ENCODE assay signal across 17 cellular contexts in genomic region chr17:6327007-6327406, GRCh38.
A peak's percentile ranks its signal among the peaks of the same experiment; 100 is the strongest.
DNase-seq lines count a peak whose midpoint lies in the region; FAIRE-seq and TF ChIP-seq lines count a peak whose summit lies in the region.
"Had no signal": no experiment of that assay in that cellular context is flagged by ENCODE, and none has a peak within 500 bp of the region (broad histone marks: within the 10 kb centered on the region; RNA-seq: fewer than 3 reads in every experiment).

No MANE protein-coding gene starts in this region.

- intact Hi-C loops in endothelial cell of umbilical vein (cut with micrococcal nuclease) = loop anchor here (1.0 kb wide), 8 partner anchors 70 to 501 kb away; no protein-coding TSS in a partner anchor
- intact Hi-C loops in Caco-2 (cut with micrococcal nuclease; ENCODE audit: unreplicated experiment) = no loop called here

- no peaks in the 10 kb centered on the region for H3K9me3 Mint-ChIP-seq in Caco-2 (ENCODE audit: unreplicated experiment)
- H3K9me3 Mint-ChIP-seq: activated naive CD4-positive, alpha-beta T cell treated with anti-CD3 and anti-CD28 coated beads, Interleukin-2, amount 50 U/mL, for 72 hours had no signal

- H3K9ac ChIP-seq in endothelial cell of umbilical vein (replicated peaks; ENCODE audit: extremely low read depth, insufficient read depth, low read length) = peak overlapping the region; percentile 58
- no peak overlapping the region for H3K9ac ChIP-seq in mesendoderm (ENCODE audit: low read length)

- no peak overlapping the region for H2BK15ac ChIP-seq in mesendoderm (replicated peaks; ENCODE audit: low read depth)

- H3K4me1 ChIP-seq in endothelial cell of umbilical vein (ENCODE audit: control insufficient read depth, extremely low read depth, insufficient read depth, low read length) (peaks cover 13% of the 10 kb centered on the region), mesendoderm (ENCODE audit: control insufficient read depth, low read depth, low read length) (no peaks in the 10 kb centered on the region), Caco-2 (no peaks in the 10 kb centered on the region)

- H3K4me2 ChIP-seq in endothelial cell of umbilical vein (ENCODE audit: insufficient read depth, low read length) = peak overlapping the region; percentile 40
- H3K4me2 ChIP-seq in mesendoderm (ENCODE audit: low read length) = no peak overlapping the region

- no peak overlapping the region for H3K18ac ChIP-seq in mesendoderm (ENCODE audit: low read length)

- H3K4me1 Mint-ChIP-seq in Caco-2 (ENCODE audit: low read depth, unreplicated experiment) = no peaks in the 10 kb centered on the region
- H3K4me1 Mint-ChIP-seq: CD4-positive, CD25-positive, alpha-beta regulatory T cell had no signal

- H3K36me3 Mint-ChIP-seq in Caco-2 (ENCODE audit: insufficient read depth, unreplicated experiment) = peaks cover 5% of the 10 kb centered on the region
- H3K36me3 Mint-ChIP-seq: activated naive CD4-positive, alpha-beta T cell treated with anti-CD3 and anti-CD28 coated beads, Interleukin-2, amount 50 U/mL, for 72 hours; CD4-positive, CD25-positive, alpha-beta regulatory T cell had no signal

- H2AFZ ChIP-seq in endothelial cell of umbilical vein (ENCODE audit: low read depth, low read length) = no peak overlapping the region

- no peak overlapping the region for H3K4me3 Mint-ChIP-seq in Caco-2 (ENCODE audit: unreplicated experiment)
- H3K4me3 Mint-ChIP-seq: CD4-positive, CD25-positive, alpha-beta regulatory T cell had no signal

- H4K5ac ChIP-seq in mesendoderm (ENCODE audit: low read length) = no peak overlapping the region

- TF ChIP-seq POLR2A in endothelial cell of umbilical vein (IDR thresholded peaks at IDR 0.05; ENCODE audit: low read depth, low read length) = no peak

- no peaks in the 10 kb centered on the region for H3K27me3 Mint-ChIP-seq in Caco-2 (ENCODE audit: insufficient read depth, unreplicated experiment)

- BruUV-seq in endothelial cell of umbilical vein (replicated peaks; lab: Mats Ljungman, UMichigan) = no TSS peak
- BruUV-seq in Caco-2 (replicated peaks; lab: Mats Ljungman, UMichigan) = no TSS peak

- no peak overlapping the region for H4K8ac ChIP-seq in mesendoderm (ENCODE audit: low read depth, low read length)

- H2BK5ac ChIP-seq in mesendoderm (ENCODE audit: low read length) = no peak overlapping the region

- dilution Hi-C loops in endothelial cell of umbilical vein (cut with MboI; ENCODE audit: extremely low pct_ligation_motif_present, low sequenced_read_pairs) = no loop called here

- H3K36me3 ChIP-seq in endothelial cell of umbilical vein (ENCODE audit: control insufficient read depth in 2 of 2, extremely low read depth in 1 of 2, insufficient read depth in 2 of 2, low read length in 2 of 2) (no peaks in the 10 kb centered on the region), mesendoderm (ENCODE audit: control insufficient read depth, insufficient read depth, low read length) (no peaks in the 10 kb centered on the region), Caco-2 (ENCODE audit: control insufficient read depth, insufficient read depth, low read length) (no peaks in the 10 kb centered on the region)

- H3K79me2 ChIP-seq in endothelial cell of umbilical vein (ENCODE audit: control insufficient read depth, insufficient read depth, low read length) (no peaks in the 10 kb centered on the region), mesendoderm (ENCODE audit: control insufficient read depth, insufficient read depth, low read length) (no peaks in the 10 kb centered on the region)

- no peaks in the 10 kb centered on the region for H3K79me1 ChIP-seq in mesendoderm (ENCODE audit: low read length)

- no peak overlapping the region for H3K23ac ChIP-seq in mesendoderm (ENCODE audit: low read length)

- DNase-seq in GM12865 (ENCODE audit: low read depth) (peak; percentile 1), NAMALWA (ENCODE audit: low spot score) (peak; percentile 1), endothelial cell of umbilical vein (ENCODE audit: low read depth, low spot score) (peak; percentile 98), mesendoderm (peak; percentile 46), SKM-1 (lab: John Stamatoyannopoulos, UW; ENCODE audit: unreplicated experiment) (no peak), Caco-2 (no peak), OCI-M1 (lab: John Stamatoyannopoulos, UW) (no peak)
- DNase-seq: CD4-positive, CD25-positive, alpha-beta regulatory T cell; GDM1; NCI-H2081; trophoblast cell had no signal

- H3K27ac ChIP-seq in endothelial cell of umbilical vein (ENCODE audit: insufficient read depth, low read depth, low read length) = peak overlapping the region; percentile 73
- no peak overlapping the region for H3K27ac ChIP-seq in mesendoderm (ENCODE audit: low read depth, low read length)

- H3K56ac ChIP-seq in mesendoderm (ENCODE audit: low read length) = no peak overlapping the region

- CTCF ChIA-PET in endothelial cell of umbilical vein (lab: Charles Lee) (interaction anchor here (0.6 to 1.5 kb wide), 17 partner anchors 9 to 620 kb away, joined by 3 to 9 read pairs (median 3); no protein-coding TSS in a partner anchor), Caco-2 (lab: Charles Lee) (no interaction called here)

- H2AK5ac ChIP-seq in mesendoderm (ENCODE audit: low read length) = no peak overlapping the region

- POLR2A ChIA-PET in endothelial cell of umbilical vein (lab: Charles Lee) = interaction anchor here (1.0 to 1.1 kb wide), 2 partner anchors 132 to 148 kb away, joined by 3 to 7 read pairs; no protein-coding TSS in a partner anchor
- POLR2A ChIA-PET in Caco-2 (lab: Charles Lee) = no interaction called here

- H3K9me3 ChIP-seq in endothelial cell of umbilical vein (replicated peaks; ENCODE audit: control insufficient read depth, insufficient read depth, low read length) = no peaks in the 10 kb centered on the region
- H3K9me3 ChIP-seq in Caco-2 = no peaks in the 10 kb centered on the region

- no peak overlapping the region for H3K27ac Mint-ChIP-seq in Caco-2 (ENCODE audit: unreplicated experiment)
- H3K27ac Mint-ChIP-seq: activated naive CD4-positive, alpha-beta T cell treated with anti-CD3 and anti-CD28 coated beads, Interleukin-2, amount 50 U/mL, for 72 hours; CD4-positive, CD25-positive, alpha-beta regulatory T cell; progenitor cell of endocrine pancreas had no signal

- no peak for TF ChIP-seq CTCF in GM12865 (IDR thresholded peaks at IDR 0.05; ENCODE audit: insufficient read depth, low read depth, low read length, missing control alignments)
- TF ChIP-seq CTCF in endothelial cell of umbilical vein (IDR thresholded peaks at IDR 0.05; ENCODE audit: extremely low read depth in 1 of 2, insufficient read depth in 1 of 2, low read depth in 1 of 2, low read length in 2 of 2) = peak; percentile 21 to 58
- TF ChIP-seq CTCF in Caco-2 (IDR thresholded peaks at IDR 0.05; ENCODE audit: insufficient read depth in 1 of 2, low read depth in 1 of 2, low read length in 1 of 2, severe bottlenecking in 1 of 2, unreplicated experiment in 1 of 2) = no peak

- H3K27me3 ChIP-seq in endothelial cell of umbilical vein (ENCODE audit: control insufficient read depth in 2 of 2, insufficient read depth in 2 of 2, low read length in 2 of 2) = peaks cover 0 to 3% of the 10 kb centered on the region in 2 experiments
- H3K27me3 ChIP-seq in mesendoderm (ENCODE audit: insufficient read depth, low read length, poor library complexity) = no peaks in the 10 kb centered on the region
- no peaks in the 10 kb centered on the region for H3K27me3 ChIP-seq in Caco-2 (replicated peaks; ENCODE audit: control insufficient read depth, insufficient read depth, low read length)

- no CpG with 5 or more reads among the region's 6 CpGs for WGBS in mesendoderm (ENCODE audit: extremely low coverage, insufficient coverage, low lambda C conversion rate)

- H3K4me3 ChIP-seq in GM12865 (ENCODE audit: low read depth, low read length) (no peak overlapping the region), endothelial cell of umbilical vein (replicated peaks in 1 of 3; ENCODE audit: insufficient read depth in 1 of 3, low read depth in 1 of 3, low read length in 3 of 3) (no peak overlapping the region), mesendoderm (ENCODE audit: low read length) (no peak overlapping the region), Caco-2 (ENCODE audit: low read depth, low read length) (no peak overlapping the region)

- peak; percentile 97 for FAIRE-seq in endothelial cell of umbilical vein (lab: Jason Lieb, UNC)
- FAIRE-seq: frontal cortex, GM19239, keratinocyte, TTC549 had no signal

- H3K4ac ChIP-seq in mesendoderm (ENCODE audit: low read depth, low read length) = no peak overlapping the region

- H3K9me1 ChIP-seq in endothelial cell of umbilical vein (replicated peaks; ENCODE audit: control insufficient read depth, extremely low read depth, insufficient read depth, low read length) = no peaks in the 10 kb centered on the region

- H4K20me1 ChIP-seq in endothelial cell of umbilical vein (replicated peaks; ENCODE audit: control insufficient read depth, extremely low read depth, insufficient read depth, low read length) = no peaks in the 10 kb centered on the region

- no peak overlapping the region for H2BK120ac ChIP-seq in mesendoderm (ENCODE audit: low read depth, low read length)

TF ChIP-seq in endothelial cell of umbilical vein, 7 proteins besides CTCF, POLR2A, EP300 and RAD21:
- TF ChIP-seq GATA2 (IDR thresholded peaks at IDR 0.05; ENCODE audit: insufficient read depth, insufficient read length, low read depth, low read length) (peak; percentile 27), EZH2 (IDR thresholded peaks at IDR 0.05; ENCODE audit: borderline replicate concordance, low read depth, low read length, severe bottlenecking) (no peak), POLR2AphosphoS5 (IDR thresholded peaks at IDR 0.05; ENCODE audit: insufficient read depth, low read depth, low read length) (no peak), MAX (IDR thresholded peaks at IDR 0.05; ENCODE audit: insufficient read depth, insufficient read length) (no peak), JUN (IDR thresholded peaks at IDR 0.05; ENCODE audit: borderline replicate concordance, insufficient read depth, insufficient read length, low read depth) (peak; percentile 60)

Comparison
In these comparisons a context has a peak if more than half of its experiments do, and no peak if none do; other contexts are left out.
1. DNase-seq: peak in GM12865 (single experiment), NAMALWA (single experiment), endothelial cell of umbilical vein (single experiment) and mesendoderm (single experiment); none in SKM-1 (single experiment), Caco-2 (0 of 2) and OCI-M1 (single experiment).
2. CTCF ChIP-seq: peak in endothelial cell of umbilical vein (2 of 2); none in GM12865 (single experiment) and Caco-2 (0 of 2).